In genomic region chr2:10004401-10004800, GRCh38 we compare ENCODE assay signal across 24 cellular contexts. TPM values are rescaled to one million over a fixed set of nuclear protein-coding genes. Genes with fewer than 3 reads are reported as not detected.
DNase-seq lines count a peak whose midpoint lies in the region; ATAC-seq and TF ChIP-seq lines count a peak whose summit lies in the region.
"Had no signal": no experiment of that assay in that cellular context is flagged by ENCODE, and none has a peak within 500 bp of the region (broad histone marks: within the 10 kb centered on the region; RNA-seq: fewer than 3 reads in every experiment).

No MANE protein-coding gene starts in this region.

- peak in 2 of 3 donors; percentile 10 to 11 for DNase-seq in Peyer's patch
- DNase-seq in coronary artery (ENCODE audit: low spot score), result peak; percentile 12
- DNase-seq in posterior vena cava (ENCODE audit: low spot score), result peak; percentile 52
- peak; percentile 3 for DNase-seq in testis
- no peak for DNase-seq in GM13976 (ENCODE audit: low spot score)
- no peak for DNase-seq in GM19240 (ENCODE audit: insufficient read length, low spot score)
- DNase-seq: Caco-2, DMS 273 treated with DMSO at 0.1 percent for 48 hours, DND-41, GM23248, H9, HFFc6, KG1, NCI-H1105 treated with DMSO at 0.1 percent for 48 hours, NCI-H2029 treated with DMSO at 0.1 percent for 48 hours, NCI-H226, NCI-H524, NCI-H82 had no signal

- H3K27ac ChIP-seq in Peyer's patch (no peak overlapping the region), coronary artery (no peak overlapping the region), testis (no peak overlapping the region)
- H3K27ac ChIP-seq: A549, GM23248 had no signal

- H3K9me3 ChIP-seq in Peyer's patch, result no peaks in the 10 kb centered on the region
- H3K9me3 ChIP-seq in testis, result no peaks in the 10 kb centered on the region
- H3K9me3 ChIP-seq: A549, Caco-2 had no signal

- ATAC-seq in HG02840 (IDR thresholded peaks at IDR 0.05; ENCODE audit: low FRiP score, unreplicated experiment), result no peak
- ATAC-seq: A549, GM12878, Panc1, SK-N-SH treated with all-trans-retinoic acid at 6 μM for 48 hours had no signal

- H3K36me3 ChIP-seq in Peyer's patch, result no peaks in the 10 kb centered on the region
- no peaks in the 10 kb centered on the region for H3K36me3 ChIP-seq in testis (ENCODE audit: low read depth, missing control alignments)

- TF ChIP-seq POLR2A in Peyer's patch (IDR thresholded peaks at IDR 0.05) (no peak), testis (IDR thresholded peaks at IDR 0.05) (no peak)

- intact Hi-C loops in posterior vena cava (cut with DNase I), result no loop called here
- intact Hi-C loops in testis (cut with DNase I; ENCODE audit: low total_unique reads), result no loop called here

- H3K4me3 ChIP-seq in Peyer's patch, result no peak overlapping the region
- H3K4me3 ChIP-seq in coronary artery, result no peak overlapping the region
- no peak overlapping the region for H3K4me3 ChIP-seq in testis
- H3K4me3 ChIP-seq: A549, GM12878, GM23248 had no signal

- H3K4me1 ChIP-seq in Peyer's patch (peaks cover 0 to 5% (median 0%) of the 10 kb centered on the region in 4 donors), testis (peaks cover 12% of the 10 kb centered on the region)
- H3K4me1 ChIP-seq: A549, Caco-2 had no signal

- WGBS in testis, 2 donors, result 96 to 99% methylated on average over 5 of the region's 5 CpGs

- TF ChIP-seq CTCF in Peyer's patch (IDR thresholded peaks at IDR 0.05) (no peak), coronary artery (IDR thresholded peaks at IDR 0.05) (no peak), testis (IDR thresholded peaks at IDR 0.05) (no peak), GM13976 (IDR thresholded peaks at IDR 0.05; ENCODE audit: borderline replicate concordance, control extremely low read depth, extremely low read depth, insufficient read depth, missing control alignments) (no peak)

- in situ Hi-C loops in GM13976 (cut with MboI; ENCODE audit: low sequenced_read_pairs, unreplicated experiment), result no loop called here

- H3K27me3 ChIP-seq in Peyer's patch (no peaks in the 10 kb centered on the region), testis (no peaks in the 10 kb centered on the region)

RNA-seq across cellular contexts. Expression of gene KLF11, which starts 38.9 kb away (rescaled TPM):
- total RNA-seq in Peyer's patch (10 to 100 TPM in 2 of 4 donors, 1 to 10 TPM in 2; 4.0 to 17.3 (median 11.5) TPM), posterior vena cava (10 to 100 TPM; 25.0 to 55.4 TPM), testis (10 to 100 TPM; 55.0 to 55.3 TPM)
- polyA plus RNA-seq in testis (ENCODE audit: insufficient read depth, low read depth, low replicate concordance), result 72.2 TPM

RNA-seq across cellular contexts. Expression of gene GRHL1, which starts 52.9 kb away (rescaled TPM):
- total RNA-seq in Peyer's patch (1 to 10 TPM in 3 of 4 donors, not detected in 1; 1.3 to 6.6 (median 1.5) TPM), posterior vena cava (1 to 10 TPM; 1.9 to 2.3 TPM), testis (1 to 10 TPM; 8.0 to 8.3 TPM)
- 4.6 TPM for polyA plus RNA-seq in testis (ENCODE audit: insufficient read depth, low read depth, low replicate concordance)
- polyA plus RNA-seq: CD14-positive monocyte had no signal

Comparison
In these comparisons a context has a peak if more than half of its experiments do, and no peak if none do; other contexts are left out.
1. DNase-seq: peak in Peyer's patch (2 of 3), coronary artery (single experiment), posterior vena cava (single experiment) and testis (single experiment); none in GM13976 (single experiment) and GM19240 (single experiment).